ENCODE assay signal across 9 cellular contexts in the genomic region with DNA sequence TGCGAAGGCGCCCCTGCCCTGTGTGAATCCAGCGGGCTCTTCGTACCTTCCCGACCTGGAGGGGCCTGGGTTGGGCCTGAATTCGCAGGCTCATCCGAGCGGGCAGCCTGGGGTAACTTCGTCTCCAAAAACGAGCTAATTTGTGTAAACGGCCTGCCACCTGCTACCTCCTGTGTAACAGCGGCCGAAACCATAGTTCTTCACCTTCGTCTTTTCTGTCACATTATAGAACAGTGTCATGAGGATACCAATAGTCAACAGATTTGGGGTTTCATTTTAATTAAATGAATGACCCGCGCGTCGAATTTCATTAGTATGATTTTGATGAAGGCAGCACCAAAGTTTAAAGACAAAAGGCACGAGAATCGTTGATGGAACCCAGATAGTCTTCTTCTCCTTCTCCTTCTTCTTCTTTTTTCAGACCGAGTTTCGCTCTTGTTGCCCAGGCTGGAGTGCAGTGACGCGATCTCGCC. TPM values are rescaled to one million over a fixed set of nuclear protein-coding genes. Genes with fewer than 3 reads are reported as not detected.
DNase-seq lines count a peak whose midpoint lies in the region; ATAC-seq and TF ChIP-seq lines count a peak whose summit lies in the region.
"Had no signal": no experiment of that assay in that cellular context is flagged by ENCODE, and none has a peak within 500 bp of the region (broad histone marks: within the 10 kb centered on the region; RNA-seq: fewer than 3 reads in every experiment).

No MANE protein-coding gene starts in this region.

- intact Hi-C loops in HCT116 (cut with micrococcal nuclease), result loop anchor here (5.0 kb wide), 1 partner anchor 66 kb away; no protein-coding TSS in a partner anchor
- intact Hi-C loops in activated CD4-positive, alpha-beta memory T cell treated with anti-CD3 and anti-CD28 coated beads for 36 hours (cut with micrococcal nuclease), result loop anchor here (1.0 to 2.0 kb wide), 3 partner anchors 67 to 231 kb away; no protein-coding TSS in a partner anchor

- H3K9ac ChIP-seq in HCT116 (ENCODE audit: low read length) (peak overlapping the region; percentile 49), smooth muscle cell (ENCODE audit: low read depth) (no peak overlapping the region)

- no CpG with 5 or more reads among the region's 25 CpGs for WGBS in iPS DF 6.9 (ENCODE audit: insufficient coverage, insufficient read length)
- 55% methylated on average over 25 of the region's 25 CpGs for WGBS in smooth muscle cell (ENCODE audit: low lambda C conversion rate)

- no peaks in the 10 kb centered on the region for H3K27me3 Mint-ChIP-seq in activated CD4-positive, alpha-beta memory T cell treated with anti-CD3 and anti-CD28 coated beads for 36 hours

- no peaks in the 10 kb centered on the region for H3K9me3 ChIP-seq in HCT116 (ENCODE audit: control insufficient read depth in 1 of 2, insufficient read depth in 1 of 2, low read depth in 1 of 2, low read length in 2 of 2)
- H3K9me3 ChIP-seq in iPS DF 6.9 (ENCODE audit: control insufficient read depth, insufficient read depth, low read length), result no peaks in the 10 kb centered on the region
- H3K9me3 ChIP-seq in smooth muscle cell (replicated peaks; ENCODE audit: low read depth), result no peaks in the 10 kb centered on the region

- H3K27ac Mint-ChIP-seq in activated CD4-positive, alpha-beta memory T cell treated with anti-CD3 and anti-CD28 coated beads for 36 hours, result no peak overlapping the region

- peaks cover 4% of the 10 kb centered on the region for H3K36me3 Mint-ChIP-seq in activated CD4-positive, alpha-beta memory T cell treated with anti-CD3 and anti-CD28 coated beads for 36 hours

- H3K4me1 Mint-ChIP-seq in activated CD4-positive, alpha-beta memory T cell treated with anti-CD3 and anti-CD28 coated beads for 36 hours (ENCODE audit: low read depth), result peaks cover 22% of the 10 kb centered on the region

- POLR2A ChIA-PET in HCT116 (lab: Charles Lee), result interaction anchor here (1.4 kb wide), 1 partner anchor 27 kb away, joined by 6 read pairs; a partner anchor contains a TSS
- POLR2A ChIA-PET in activated CD4-positive, alpha-beta memory T cell treated with anti-CD3 and anti-CD28 coated beads for 36 hours (lab: Charles Lee), result interaction anchor here (0.6 to 2.0 kb wide), 4 partner anchors 25 to 61 kb away, joined by 3 to 8 read pairs (median 6); a partner anchor contains a TSS

- peaks cover 11 to 18% of the 10 kb centered on the region in 2 experiments for H3K4me1 ChIP-seq in HCT116 (ENCODE audit: control insufficient read depth in 1 of 2, insufficient read depth in 2 of 2, low read length in 2 of 2)
- no peaks in the 10 kb centered on the region for H3K4me1 ChIP-seq in iPS DF 6.9 (ENCODE audit: control insufficient read depth, insufficient read depth, low read length)
- peaks cover 8% of the 10 kb centered on the region for H3K4me1 ChIP-seq in smooth muscle cell (ENCODE audit: low read depth)

- BruUV-seq in HCT116 (replicated peaks; lab: Mats Ljungman, UMichigan), result TSS peak; percentile 62

- H3K36me3 ChIP-seq in HCT116 (ENCODE audit: control insufficient read depth in 1 of 2, insufficient read depth in 2 of 2, low read length in 2 of 2) (peaks cover 6 to 14% of the 10 kb centered on the region in 2 experiments; a peak in 1 of 4 replicates), iPS DF 6.9 (ENCODE audit: control insufficient read depth, insufficient read depth, low read length) (peaks cover 6% of the 10 kb centered on the region), smooth muscle cell (ENCODE audit: low read depth) (no peaks in the 10 kb centered on the region)

- ATAC-seq in HCT116 (no peak), GM18517 (IDR thresholded peaks at IDR 0.05; ENCODE audit: unreplicated experiment) (no peak), HG03571 (IDR thresholded peaks at IDR 0.05; ENCODE audit: unreplicated experiment) (no peak)

- RAD21 ChIA-PET in HCT116 (lab: Charles Lee; ENCODE audit: low non-redundant PET in 1 of 2, low total read pairs in 2 of 2, uncharacterized antibody in 2 of 2, unreplicated experiment in 2 of 2), result no interaction called here

- peak overlapping the region; percentile 67 for H3K4me3 Mint-ChIP-seq in activated CD4-positive, alpha-beta memory T cell treated with anti-CD3 and anti-CD28 coated beads for 36 hours

- no peak for TF ChIP-seq RAD21 in HCT116 (IDR thresholded peaks at IDR 0.05; ENCODE audit: low read depth)

- TF ChIP-seq POLR2A in HCT116 (IDR thresholded peaks at IDR 0.05; ENCODE audit: borderline replicate concordance, extremely low read depth, insufficient read depth, insufficient read length), result no peak

- H3K4me3 ChIP-seq in HCT116 (replicated peaks in 1 of 2; ENCODE audit: low read depth in 1 of 2, low read length in 2 of 2) (peak overlapping the region; percentile 40 to 48), iPS DF 6.9 (ENCODE audit: low read length) (peak overlapping the region; percentile 93; the same call in 1 of the 2 replicates), smooth muscle cell (peak overlapping the region; percentile 76)

- CTCF ChIA-PET in HCT116 (lab: Charles Lee), result interaction anchor here (1.0 to 4.3 kb wide), 2 partner anchors 10 kb away, joined by 3 to 31 read pairs; no protein-coding TSS in a partner anchor
- CTCF ChIA-PET in activated CD4-positive, alpha-beta memory T cell treated with anti-CD3 and anti-CD28 coated beads for 36 hours (lab: Charles Lee), result interaction anchor here (0.6 to 3.4 kb wide), 10 partner anchors 11 to 281 kb away, joined by 3 to 55 read pairs (median 3); a partner anchor contains a TSS

- H3K79me2 ChIP-seq in HCT116 (ENCODE audit: insufficient read depth, low read length), result peaks cover 39% of the 10 kb centered on the region
- peaks cover 13% of the 10 kb centered on the region for H3K79me2 ChIP-seq in smooth muscle cell (ENCODE audit: low read depth)

- no peaks in the 10 kb centered on the region for H3K9me2 ChIP-seq in HCT116 (ENCODE audit: insufficient read depth)

- DNase-seq in HCT116 (ENCODE audit: low read depth, low spot score) (no peak), iPS DF 6.9 (ENCODE audit: low read depth, low spot score) (no peak), smooth muscle cell (lab: John Stamatoyannopoulos, UW; ENCODE audit: unreplicated experiment) (no peak), NCI-H128 (lab: John Stamatoyannopoulos, UW; ENCODE audit: unreplicated experiment) (no peak)
- DNase-seq in activated CD4-positive, alpha-beta memory T cell treated with anti-CD3 and anti-CD28 coated beads for 36 hours, result no peak
- no peak for DNase-seq in stimulated activated CD4-positive, alpha-beta T cell treated with anti-CD3 and anti-CD28 coated beads, Interleukin-12 subunit alpha, Interleukin-12 subunit beta, amount 100 ng/mL, for 4 hours
- DNase-seq: amniotic stem cell had no signal

- no peak for TF ChIP-seq CTCF in HCT116 (IDR thresholded peaks at IDR 0.05 in 2 of 3, conservative IDR thresholded peaks at IDR 0.05 in 1 of 3; ENCODE audit: borderline replicate concordance in 1 of 3, insufficient read depth in 1 of 3, low read depth in 2 of 3, low read length in 2 of 3)
- TF ChIP-seq CTCF in smooth muscle cell (IDR thresholded peaks at IDR 0.05; ENCODE audit: borderline replicate concordance, insufficient read depth, poor library complexity, severe bottlenecking), result no peak

- H2AFZ ChIP-seq in HCT116 (ENCODE audit: low read depth, low read length, poor library complexity, severe bottlenecking) (peak overlapping the region; percentile 98), smooth muscle cell (ENCODE audit: low read depth) (no peak overlapping the region)

- H3F3A ChIP-seq in smooth muscle cell (ENCODE audit: low read depth), result no peaks in the 10 kb centered on the region

- no peaks in the 10 kb centered on the region for H3K9me3 Mint-ChIP-seq in activated CD4-positive, alpha-beta memory T cell treated with anti-CD3 and anti-CD28 coated beads for 36 hours

- H3K27me3 ChIP-seq in HCT116 (ENCODE audit: insufficient read depth, low read length) (no peaks in the 10 kb centered on the region), iPS DF 6.9 (ENCODE audit: control insufficient read depth, insufficient read depth, low read length) (no peaks in the 10 kb centered on the region), smooth muscle cell (ENCODE audit: low read depth) (no peaks in the 10 kb centered on the region)

- H3K4me2 ChIP-seq in HCT116 (ENCODE audit: low read length), result peak overlapping the region; percentile 75
- H3K4me2 ChIP-seq in smooth muscle cell, result peak overlapping the region; percentile 86

- H3K27ac ChIP-seq in HCT116 (ENCODE audit: low read depth, low read length), result peak overlapping the region; percentile 89; the same call in 1 of the 2 replicates
- H3K27ac ChIP-seq in iPS DF 6.9 (ENCODE audit: low read length), result no peak overlapping the region
- no peak overlapping the region for H3K27ac ChIP-seq in smooth muscle cell (ENCODE audit: low read depth)

- H4K20me1 ChIP-seq in HCT116 (ENCODE audit: insufficient read depth) (peaks cover 4% of the 10 kb centered on the region; the same call in 1 of the 2 replicates), smooth muscle cell (ENCODE audit: low read depth) (no peaks in the 10 kb centered on the region)

TF ChIP-seq in HCT116, 20 proteins besides CTCF, POLR2A, EP300 and RAD21:
- TF ChIP-seq EZH2phosphoT487 (IDR thresholded peaks at IDR 0.05; ENCODE audit: borderline replicate concordance) (no peak), FOSL1 (IDR thresholded peaks at IDR 0.05; ENCODE audit: low read depth) (no peak)

RNA-seq across cellular contexts. Expression of a gene that starts 0.5 kb away (rescaled TPM):
- total RNA-seq in HCT116 (2021; ENCODE audit: unreplicated experiment) (84.7 TPM), smooth muscle cell (17.5 and 21.2 TPM in 2 replicates)
- polyA plus RNA-seq in HCT116 (2012), result 61.0 and 68.9 TPM in 2 replicates
- 10 to 100 TPM; 43.0 to 44.2 TPM for total RNA-seq in activated CD4-positive, alpha-beta memory T cell treated with anti-CD3 and anti-CD28 coated beads for 36 hours
- 33.9 and 44.5 TPM in 2 replicates for polyA plus RNA-seq in smooth muscle cell

RNA-seq across cellular contexts. Expression of a gene that starts 27.2 kb away (rescaled TPM):
- total RNA-seq in HCT116 (2021; ENCODE audit: unreplicated experiment) (2,378 TPM), smooth muscle cell (1,100 and 1,184 TPM in 2 replicates)
- polyA plus RNA-seq in HCT116 (2012), result 2,949 and 2,985 TPM in 2 replicates
- total RNA-seq in activated CD4-positive, alpha-beta memory T cell treated with anti-CD3 and anti-CD28 coated beads for 36 hours, result 1,000 to 10,000 TPM; 1,695 to 1,771 TPM
- 2,038 and 2,323 TPM in 2 replicates for polyA plus RNA-seq in smooth muscle cell
